8 cellular contexts compared by ENCODE assay signal in genomic region chr9:105901514-105902109, GRCh38.
A peak's percentile ranks its signal among the peaks of the same experiment; 100 is the strongest.
DNase-seq lines count a peak whose midpoint lies in the region; ATAC-seq and TF ChIP-seq lines count a peak whose summit lies in the region.

No MANE protein-coding gene starts in this region.

- H3K4ac ChIP-seq in mesenchymal stem cell (ENCODE audit: low read depth in 1 of 2, low read length in 2 of 2) = no peak overlapping the region

- H3K9me3 ChIP-seq in colonic mucosa = no peaks in the 10 kb centered on the region
- no peaks in the 10 kb centered on the region for H3K9me3 ChIP-seq in mesenchymal stem cell (ENCODE audit: control insufficient read depth, low read length)

- H3K27ac ChIP-seq in colonic mucosa (no peak overlapping the region), mesenchymal stem cell (ENCODE audit: low read length, poor library complexity, severe bottlenecking) (no peak overlapping the region)

- H3K4me1 ChIP-seq in colonic mucosa (no peaks in the 10 kb centered on the region), mesenchymal stem cell (ENCODE audit: control insufficient read depth, insufficient read depth, low read depth, low read length) (peaks cover 6% of the 10 kb centered on the region)

- H3K27me3 ChIP-seq in colonic mucosa = no peaks in the 10 kb centered on the region
- H3K27me3 ChIP-seq in mesenchymal stem cell (ENCODE audit: control insufficient read depth in 1 of 2, insufficient read depth in 1 of 2, low read length in 2 of 2) = no peaks in the 10 kb centered on the region

- no peak overlapping the region for H2BK120ac ChIP-seq in mesenchymal stem cell (ENCODE audit: low read depth, low read length)

- peak; percentile 83 for ATAC-seq in HG02623 (IDR thresholded peaks at IDR 0.05; ENCODE audit: unreplicated experiment)

- no peaks in the 10 kb centered on the region for H3K79me1 ChIP-seq in mesenchymal stem cell (replicated peaks; ENCODE audit: low read length, poor library complexity, severe bottlenecking)

- no peak overlapping the region for H3K4me3 ChIP-seq in colonic mucosa
- H3K4me3 ChIP-seq in mesenchymal stem cell (ENCODE audit: insufficient read depth in 1 of 2, low read depth in 1 of 2, low read length in 2 of 2) = no peak overlapping the region

- H3K4me2 ChIP-seq in mesenchymal stem cell (ENCODE audit: low read length, poor library complexity, severe bottlenecking) = no peak overlapping the region

- peak overlapping the region; percentile 22 to 40 for H2BK12ac ChIP-seq in mesenchymal stem cell (ENCODE audit: low read length in 2 of 2)

- no peak overlapping the region for H3K18ac ChIP-seq in mesenchymal stem cell (ENCODE audit: low read depth in 1 of 2, low read length in 2 of 2)

- peak overlapping the region in 1 of 2 experiments; percentile 80 for H3K14ac ChIP-seq in mesenchymal stem cell (ENCODE audit: low read length in 2 of 2)

- H2AFZ ChIP-seq in mesenchymal stem cell (ENCODE audit: low read depth, low read length) = no peak overlapping the region

- intact Hi-C loops in colonic mucosa (cut with DNase I) = no loop called here

- WGBS in mesenchymal stem cell = 34% methylated on average over 4 of the region's 4 CpGs

- no peak overlapping the region for H4K8ac ChIP-seq in mesenchymal stem cell (ENCODE audit: low read length)

- peak overlapping the region; percentile 62 for H2AK5ac ChIP-seq in mesenchymal stem cell (ENCODE audit: low read length, severe bottlenecking)

- no peak overlapping the region for H3K23ac ChIP-seq in mesenchymal stem cell (ENCODE audit: low read length in 2 of 2)

- no peak overlapping the region for H2BK15ac ChIP-seq in mesenchymal stem cell (ENCODE audit: low read depth, poor library complexity, severe bottlenecking)

- H4K91ac ChIP-seq in mesenchymal stem cell (ENCODE audit: low read length) = no peak overlapping the region

- DNase-seq in SIG-M5 treated with dmso at 0.1 percent for 504 hours (lab: John Stamatoyannopoulos, UW; ENCODE audit: unreplicated experiment) = peak; percentile 32
- DNase-seq in SIG-M5 (lab: John Stamatoyannopoulos, UW) = no peak
- DNase-seq in NCI-H460 (ENCODE audit: extremely low read depth, low read depth) = peak; percentile 32
- no peak for DNase-seq in colonic mucosa
- DNase-seq in mesenchymal stem cell = peak; percentile 61
- DNase-seq in kidney glomerular epithelial cell (lab: John Stamatoyannopoulos, UW) = no peak
- no peak for DNase-seq in stimulated activated CD4-positive, alpha-beta T cell treated with anti-CD3 and anti-CD28 coated beads, Interleukin-12 subunit alpha, Interleukin-12 subunit beta, amount 100 ng/mL, for 4 hours

- TF ChIP-seq CTCF in colonic mucosa (IDR thresholded peaks at IDR 0.05) = peak; percentile 48

- no peaks in the 10 kb centered on the region for H3K36me3 ChIP-seq in colonic mucosa
- H3K36me3 ChIP-seq in mesenchymal stem cell (ENCODE audit: control insufficient read depth in 1 of 2, insufficient read depth in 2 of 2, low read depth in 1 of 2, low read length in 2 of 2) = no peaks in the 10 kb centered on the region

- no peak overlapping the region for H2BK5ac ChIP-seq in mesenchymal stem cell (ENCODE audit: low read depth, low read length, poor library complexity, severe bottlenecking)

- H3K9ac ChIP-seq in colonic mucosa (ENCODE audit: low read depth in 2 of 2, low read length in 2 of 2) (no peak overlapping the region), mesenchymal stem cell (ENCODE audit: low read length) (no peak overlapping the region)

Comparison
In these comparisons a context has a peak if more than half of its experiments do, and no peak if none do; other contexts are left out.
1. DNase-seq: peak in SIG-M5 treated with dmso at 0.1 percent for 504 hours (single experiment), NCI-H460 (single experiment) and mesenchymal stem cell (single experiment); none in SIG-M5 (single experiment), colonic mucosa (single experiment), kidney glomerular epithelial cell (single experiment) and stimulated activated CD4-positive, alpha-beta T cell treated with anti-CD3 and anti-CD28 coated beads, Interleukin-12 subunit alpha, Interleukin-12 subunit beta, amount 100 ng/mL, for 4 hours (single experiment).